Comparison of ENCODE assay signal across 29 cellular contexts in genomic region chr19:38089440-38089839, GRCh38.
DNase-seq lines count a peak whose midpoint lies in the region; ATAC-seq, FAIRE-seq and TF ChIP-seq lines count a peak whose summit lies in the region.
"Had no signal": no experiment of that assay in that cellular context is flagged by ENCODE, and none has a peak within 500 bp of the region (broad histone marks: within the 10 kb centered on the region; RNA-seq: fewer than 3 reads in every experiment).

No MANE protein-coding gene starts in this region.

- H3K27me3 ChIP-seq in HCT116 (ENCODE audit: insufficient read depth, low read length), result no peaks in the 10 kb centered on the region
- no peaks in the 10 kb centered on the region for H3K27me3 ChIP-seq in bronchial epithelial cell (ENCODE audit: control insufficient read depth, insufficient read depth, low read length)
- H3K27me3 ChIP-seq in gastrocnemius medialis, result no peaks in the 10 kb centered on the region

- TF ChIP-seq RAD21 in A549 (conservative IDR thresholded peaks at IDR 0.05 in 1 of 2, IDR thresholded peaks at IDR 0.05 in 1 of 2), result no peak
- TF ChIP-seq RAD21 in HCT116 (IDR thresholded peaks at IDR 0.05; ENCODE audit: low read depth), result no peak

- ATAC-seq in A549 (no peak), HCT116 (no peak), gastrocnemius medialis (peak; percentile 95 to 98), HG03460 (IDR thresholded peaks at IDR 0.05; ENCODE audit: unreplicated experiment) (no peak), GM21737 (IDR thresholded peaks at IDR 0.05; ENCODE audit: unreplicated experiment) (no peak)
- ATAC-seq: CD8-positive, alpha-beta T cell; K562 had no signal

- no peak for DNase-seq in A549 (ENCODE audit: low read depth in 1 of 2, low spot score in 1 of 2)
- no peak for DNase-seq in HCT116 (ENCODE audit: low read depth, low spot score)
- DNase-seq in bronchial epithelial cell (ENCODE audit: low read depth), result no peak
- DNase-seq in gastrocnemius medialis, result peak; percentile 22 to 73
- DNase-seq in RCC 7860 (ENCODE audit: low spot score), result no peak
- DNase-seq in NCI-H345 (lab: John Stamatoyannopoulos, UW), result no peak
- DNase-seq: Caco-2; CD8-positive, alpha-beta T cell; DMS79; EL; GF-D8; MV-4-11; NCI-H1105; NCI-H146; NCI-H1930; NCI-H2107; NCI-H446; NCI-H524 treated with DMSO at 0.1 percent for 48 hours; NCI-H774; PC-9; RPMI8226; SHP77 treated with DMSO at 0.1 percent for 48 hours had no signal

- in situ Hi-C loops in gastrocnemius medialis (cut with MboI; ENCODE audit: low sequenced_read_pairs in 4 of 4), result no loop called here

- no peak overlapping the region for H3K4me2 ChIP-seq in A549
- H3K4me2 ChIP-seq in HCT116 (ENCODE audit: low read length), result no peak overlapping the region
- H3K4me2 ChIP-seq: PC-9 had no signal

- H3K36me3 ChIP-seq in HCT116 (ENCODE audit: control insufficient read depth in 1 of 2, insufficient read depth in 2 of 2, low read length in 2 of 2) (peaks cover 6% of the 10 kb centered on the region in 2 experiments; a peak in 2 of 4 replicates), bronchial epithelial cell (ENCODE audit: control insufficient read depth, insufficient read depth, low read length) (peaks cover 5% of the 10 kb centered on the region), gastrocnemius medialis (no peaks in the 10 kb centered on the region)

- H3K27ac ChIP-seq in A549 (no peak overlapping the region), HCT116 (ENCODE audit: low read depth, low read length) (no peak overlapping the region), gastrocnemius medialis (peak overlapping the region; percentile 24 to 60 (median 51))
- H3K27ac ChIP-seq: C4-2B, PC-9, SK-N-MC had no signal

- TF ChIP-seq CTCF in A549 (IDR thresholded peaks at IDR 0.05), result no peak
- no peak for TF ChIP-seq CTCF in HCT116 (IDR thresholded peaks at IDR 0.05 in 2 of 3, conservative IDR thresholded peaks at IDR 0.05 in 1 of 3; ENCODE audit: borderline replicate concordance in 1 of 3, insufficient read depth in 1 of 3, low read depth in 2 of 3, low read length in 2 of 3)
- no peak for TF ChIP-seq CTCF in bronchial epithelial cell (IDR thresholded peaks at IDR 0.05; ENCODE audit: insufficient read depth, low read length, severe bottlenecking)
- no peak for TF ChIP-seq CTCF in gastrocnemius medialis (IDR thresholded peaks at IDR 0.05 in 4 of 5, conservative IDR thresholded peaks at IDR 0.05 in 1 of 5)

- H3K4me1 ChIP-seq in A549 (no peaks in the 10 kb centered on the region), HCT116 (ENCODE audit: control insufficient read depth in 1 of 2, insufficient read depth in 2 of 2, low read length in 2 of 2) (no peaks in the 10 kb centered on the region), gastrocnemius medialis (peaks cover 9 to 11% of the 10 kb centered on the region in 2 donors)
- H3K4me1 ChIP-seq: Caco-2 had no signal

- RAD21 ChIA-PET in HCT116 (lab: Charles Lee; ENCODE audit: low non-redundant PET in 1 of 2, low total read pairs in 2 of 2, uncharacterized antibody in 2 of 2, unreplicated experiment in 2 of 2), result no interaction called here

- H4K20me1 ChIP-seq in HCT116 (ENCODE audit: insufficient read depth), result no peaks in the 10 kb centered on the region

- no peak overlapping the region for H2AFZ ChIP-seq in HCT116 (ENCODE audit: low read depth, low read length, poor library complexity, severe bottlenecking)
- H2AFZ ChIP-seq: PC-9 had no signal

- H3K79me2 ChIP-seq in HCT116 (ENCODE audit: insufficient read depth, low read length), result no peaks in the 10 kb centered on the region

- H3K9ac ChIP-seq in HCT116 (ENCODE audit: low read length), result no peak overlapping the region

- intact Hi-C loops in HCT116 (cut with micrococcal nuclease), result no loop called here
- intact Hi-C loops in gastrocnemius medialis (cut with DNase I; ENCODE audit: low total_unique reads), result no loop called here

- TF ChIP-seq POLR2A in A549 (IDR thresholded peaks at IDR 0.05; ENCODE audit: low read length) (no peak), HCT116 (IDR thresholded peaks at IDR 0.05; ENCODE audit: borderline replicate concordance, extremely low read depth, insufficient read depth, insufficient read length) (no peak), gastrocnemius medialis (IDR thresholded peaks at IDR 0.05) (no peak)

- no peak for TF ChIP-seq EP300 in A549 (IDR thresholded peaks at IDR 0.05)

- H3K4me3 ChIP-seq in A549 (no peak overlapping the region), HCT116 (replicated peaks in 1 of 2; ENCODE audit: low read depth in 1 of 2, low read length in 2 of 2) (no peak overlapping the region), bronchial epithelial cell (ENCODE audit: low read depth, low read length) (no peak overlapping the region), gastrocnemius medialis (no peak overlapping the region)
- H3K4me3 ChIP-seq: K562, PC-9, SK-N-MC had no signal

- FAIRE-seq in A549 (lab: Jason Lieb, UNC) (peak; percentile 86), bronchial epithelial cell (lab: Jason Lieb, UNC) (peak; percentile 13), RCC 7860 (lab: Jason Lieb, UNC) (no peak)
- FAIRE-seq: GM12891, H54, K562 had no signal

- CTCF ChIA-PET in A549 (lab: Yijun Ruan, JAX) (interaction anchor here (0.7 to 25.6 kb wide), 9 partner anchors 8 to 189 kb away, joined by 3 to 408 read pairs (median 5); partner anchors contain the start of genes SIPA1L3 and WDR87), HCT116 (lab: Charles Lee) (interaction anchor here (1.2 kb wide), 1 partner anchor 187 kb away, joined by 3 read pairs; no protein-coding TSS in a partner anchor)

- TSS peak; percentile 15 for BruUV-seq in HCT116 (replicated peaks; lab: Mats Ljungman, UMichigan)

- H3K9me3 ChIP-seq in A549 (no peaks in the 10 kb centered on the region), HCT116 (ENCODE audit: control insufficient read depth in 1 of 2, insufficient read depth in 1 of 2, low read depth in 1 of 2, low read length in 2 of 2) (no peaks in the 10 kb centered on the region), gastrocnemius medialis (no peaks in the 10 kb centered on the region)
- H3K9me3 ChIP-seq: Caco-2 had no signal

- WGBS in A549 (ENCODE audit: missing lambda C conversion rate), result 92% methylated on average over 1 of the region's 1 CpG

- POLR2A ChIA-PET in A549 (lab: Yijun Ruan, JAX) (no interaction called here), HCT116 (lab: Charles Lee) (no interaction called here)

- H3K9me2 ChIP-seq in HCT116 (ENCODE audit: insufficient read depth), result no peaks in the 10 kb centered on the region

TF ChIP-seq in A549, 52 proteins besides CTCF, POLR2A, EP300 and RAD21:
- TF ChIP-seq RCOR1 (IDR thresholded peaks at IDR 0.05; ENCODE audit: low read depth, low read length) (no peak), CBX8 (IDR thresholded peaks at IDR 0.05) (no peak), FOSL2 (IDR thresholded peaks at IDR 0.05) (no peak), FOSL2 (CRISPR knock-in tag; IDR thresholded peaks at IDR 0.05) (no peak), BCL3 (IDR thresholded peaks at IDR 0.05) (no peak), JUN (IDR thresholded peaks at IDR 0.05) (no peak), HDAC2 (IDR thresholded peaks at IDR 0.05) (no peak), NPAS2 (CRISPR knock-in tag; IDR thresholded peaks at IDR 0.05; ENCODE audit: borderline replicate concordance) (no peak), ZC3H11A (IDR thresholded peaks at IDR 0.05) (no peak)
TF ChIP-seq in A549: peak in this region for 0.

TF ChIP-seq in HCT116, 20 proteins besides CTCF, POLR2A, EP300 and RAD21 (continues in another document):
- TF ChIP-seq POLR2AphosphoS5 (IDR thresholded peaks at IDR 0.05; ENCODE audit: low read depth, low read length) (no peak), SP1 (IDR thresholded peaks at IDR 0.05; ENCODE audit: low read depth) (no peak), MAX (IDR thresholded peaks at IDR 0.05) (no peak), EGR1 (IDR thresholded peaks at IDR 0.05; ENCODE audit: low read depth) (no peak), ATF3 (IDR thresholded peaks at IDR 0.05) (no peak), ELF1 (IDR thresholded peaks at IDR 0.05; ENCODE audit: borderline replicate concordance, low read depth) (no peak), ZBTB33 (IDR thresholded peaks at IDR 0.05; ENCODE audit: extremely low read depth, insufficient replicate concordance, low read length) (no peak), YY1 (IDR thresholded peaks at IDR 0.05; ENCODE audit: extremely low read depth, insufficient replicate concordance, low read depth, low read length) (no peak)

Comparison
In these comparisons a context has a peak if more than half of its experiments do, and no peak if none do; other contexts are left out.
1. ATAC-seq: peak in gastrocnemius medialis (2 of 2); none in A549 (0 of 2), HCT116 (single experiment), HG03460 (single experiment) and GM21737 (single experiment).
2. DNase-seq: peak in gastrocnemius medialis (2 of 2); none in A549 (0 of 2), HCT116 (single experiment), bronchial epithelial cell (single experiment), RCC 7860 (single experiment) and NCI-H345 (single experiment).
3. H3K27ac ChIP-seq: peak in gastrocnemius medialis (4 of 4); none in A549 (0 of 2) and HCT116 (single experiment).